8 cellular contexts compared by ENCODE assay signal in genomic region chr1:1729116-1729816, GRCh38. TPM values are rescaled to one million over a fixed set of nuclear protein-coding genes. Genes with fewer than 3 reads are reported as not detected.
DNase-seq lines count a peak whose midpoint lies in the region; ATAC-seq and TF ChIP-seq lines count a peak whose summit lies in the region.
"Not testable (repeated sequence)": the region's sequence is repeated elsewhere in the genome, so short reads cannot be mapped to it uniquely, and the experiment has no call there.

No MANE protein-coding gene starts in this region.

- H2AK9ac ChIP-seq in IMR-90 (replicated peaks; ENCODE audit: low read depth, low read length, poor library complexity): not testable (repeated sequence)

- DNase-seq in CD14-positive monocyte (ENCODE audit: low spot score); IMR-90; activated CD4-positive, alpha-beta T cell treated with anti-CD3 and anti-CD28 coated beads for 36 hours; activated T-helper 1 cell treated with anti-CD3 and anti-CD28 coated beads, Interleukin-12 subunit alpha, Interleukin-12 subunit beta, Interleukin-2, Interleukin-4 antibody, amounts not matched to agents 30 ng/mL and 10 ng/mL and 1 ng/mL, durations not matched to agents 14 hours and 24 hours and 36 hours (ENCODE audit: low spot score); chondrocyte (ENCODE audit: low spot score); hepatocyte (ENCODE audit: low spot score); osteoblast (ENCODE audit: insufficient read length, low spot score, missing footprints): not testable (repeated sequence)
- peak; percentile 29 to 71 for DNase-seq in suprapubic skin (ENCODE audit: low spot score in 2 of 2)

- not testable (repeated sequence) for H4K8ac ChIP-seq in IMR-90 (ENCODE audit: low read depth in 2 of 2, low read length in 2 of 2)

- POLR2A ChIA-PET in IMR-90 (lab: Charles Lee; ENCODE audit: unreplicated experiment): not testable (repeated sequence)
- POLR2A ChIA-PET in activated CD4-positive, alpha-beta T cell treated with anti-CD3 and anti-CD28 coated beads for 36 hours (lab: Charles Lee): interaction anchor here (0.6 kb wide), 1 partner anchor 232 kb away, joined by 3 read pairs; no protein-coding TSS in a partner anchor

- H3K27ac ChIP-seq in IMR-90 (ENCODE audit: insufficient read depth, low read length) (peak overlapping the region; percentile 96; the same call in 1 of the 2 replicates), hepatocyte (peak overlapping the region; percentile 79), osteoblast (ENCODE audit: low read depth, low read length) (peak overlapping the region; percentile 73)
- H3K27ac ChIP-seq in suprapubic skin: not testable (repeated sequence)

- H3K27ac Mint-ChIP-seq in CD14-positive monocyte: peak overlapping the region in 6 of 7 donors; percentile 12 to 76 (median 56)
- peak overlapping the region; percentile 10 for H3K27ac Mint-ChIP-seq in activated CD4-positive, alpha-beta T cell treated with anti-CD3 and anti-CD28 coated beads for 36 hours
- peak overlapping the region; percentile 90 for H3K27ac Mint-ChIP-seq in activated T-helper 1 cell treated with anti-CD3 and anti-CD28 coated beads, Interleukin-12 subunit alpha, Interleukin-12 subunit beta, Interleukin-2, Interleukin-4 antibody, amounts not matched to agents 30 ng/mL and 10 ng/mL and 1 ng/mL, durations not matched to agents 14 hours and 24 hours and 36 hours
- peak overlapping the region; percentile 54 for H3K27ac Mint-ChIP-seq in chondrocyte (ENCODE audit: unreplicated experiment)

- not testable (repeated sequence) for BruUV-seq in IMR-90 (replicated peaks; lab: Mats Ljungman, UMichigan)

- H2AFZ ChIP-seq in IMR-90 (replicated peaks; ENCODE audit: low read length, poor library complexity); hepatocyte; osteoblast (ENCODE audit: low read length): not testable (repeated sequence)

- TF ChIP-seq RAD21 in IMR-90 (IDR thresholded peaks at IDR 0.05; ENCODE audit: low read length): not testable (repeated sequence)

- intact Hi-C loops in CD14-positive monocyte (cut with micrococcal nuclease); IMR-90 (cut with micrococcal nuclease); activated CD4-positive, alpha-beta T cell treated with anti-CD3 and anti-CD28 coated beads for 36 hours (cut with DNase I, micrococcal nuclease): not testable (repeated sequence)
- intact Hi-C loops in activated T-helper 1 cell treated with anti-CD3 and anti-CD28 coated beads, Interleukin-12 subunit alpha, Interleukin-12 subunit beta, Interleukin-2, Interleukin-4 antibody, amounts not matched to agents 30 ng/mL and 10 ng/mL and 1 ng/mL, durations not matched to agents 14 hours and 24 hours and 36 hours (cut with micrococcal nuclease): loop anchor here (10.0 kb wide), 1 partner anchor 114 kb away; the partner anchor contains the start of gene MIB2

- not testable (repeated sequence) for H3K4me1 Mint-ChIP-seq in CD14-positive monocyte; chondrocyte (ENCODE audit: low read depth)
- peaks cover 10% of the 10 kb centered on the region for H3K4me1 Mint-ChIP-seq in activated CD4-positive, alpha-beta T cell treated with anti-CD3 and anti-CD28 coated beads for 36 hours
- H3K4me1 Mint-ChIP-seq in activated T-helper 1 cell treated with anti-CD3 and anti-CD28 coated beads, Interleukin-12 subunit alpha, Interleukin-12 subunit beta, Interleukin-2, Interleukin-4 antibody, amounts not matched to agents 30 ng/mL and 10 ng/mL and 1 ng/mL, durations not matched to agents 14 hours and 24 hours and 36 hours (ENCODE audit: low read depth): peaks cover 14% of the 10 kb centered on the region

- not testable (repeated sequence) for H3K27me3 ChIP-seq in IMR-90 (ENCODE audit: control insufficient read depth, insufficient read depth, low read length); hepatocyte; osteoblast (ENCODE audit: insufficient read depth, low read length); suprapubic skin

- no CpG with 5 or more reads among the region's 18 CpGs for WGBS in IMR-90 (ENCODE audit: extremely low coverage in 2 of 2, insufficient read length in 1 of 2), 2 experiments
- 91% methylated on average over 15 of the region's 18 CpGs for WGBS in hepatocyte (ENCODE audit: low lambda C conversion rate, missing lambda C conversion rate)
- 91% methylated on average over 11 of the region's 18 CpGs for WGBS in suprapubic skin

- not testable (repeated sequence) for H3K9me3 ChIP-seq in IMR-90 (ENCODE audit: control insufficient read depth, insufficient read depth, low read length); hepatocyte (ENCODE audit: low read depth); osteoblast (ENCODE audit: low read depth, low read length); suprapubic skin

- dilution Hi-C loops in IMR-90 (cut with HindIII; ENCODE audit: low sequenced_read_pairs, unreplicated experiment): not testable (repeated sequence)

- not testable (repeated sequence) for H3K23ac ChIP-seq in IMR-90 (ENCODE audit: low read depth, low read length)

- H3K4me2 ChIP-seq in IMR-90 (ENCODE audit: low read depth, low read length); hepatocyte: not testable (repeated sequence)
- peak overlapping the region; percentile 53 for H3K4me2 ChIP-seq in osteoblast (ENCODE audit: insufficient read depth, low read length)

- not testable (repeated sequence) for H2BK5ac ChIP-seq in IMR-90 (ENCODE audit: low read depth, low read length, poor library complexity, severe bottlenecking)

- H3K36me3 Mint-ChIP-seq in CD14-positive monocyte (peaks cover 20 to 46% of the 10 kb centered on the region in 2 donors), chondrocyte (ENCODE audit: low read depth) (peaks cover 13% of the 10 kb centered on the region)
- not testable (repeated sequence) for H3K36me3 Mint-ChIP-seq in activated CD4-positive, alpha-beta T cell treated with anti-CD3 and anti-CD28 coated beads for 36 hours (ENCODE audit: low read depth)
- H3K36me3 Mint-ChIP-seq in activated T-helper 1 cell treated with anti-CD3 and anti-CD28 coated beads, Interleukin-12 subunit alpha, Interleukin-12 subunit beta, Interleukin-2, Interleukin-4 antibody, amounts not matched to agents 30 ng/mL and 10 ng/mL and 1 ng/mL, durations not matched to agents 14 hours and 24 hours and 36 hours (ENCODE audit: low read depth): peaks cover 20% of the 10 kb centered on the region

- H3K56ac ChIP-seq in IMR-90 (ENCODE audit: extremely low read depth, insufficient read depth, low read length): not testable (repeated sequence)

- ATAC-seq in IMR-90 (ENCODE audit: low read depth); activated CD4-positive, alpha-beta T cell treated with anti-CD3 and anti-CD28 coated beads for 36 hours: not testable (repeated sequence)

- TF ChIP-seq CTCF in CD14-positive monocyte (IDR thresholded peaks at IDR 0.05); IMR-90 (conservative IDR thresholded peaks at IDR 0.05; ENCODE audit: low read depth, low read length); chondrocyte (IDR thresholded peaks at IDR 0.05); hepatocyte (IDR thresholded peaks at IDR 0.05; ENCODE audit: poor library complexity); osteoblast (IDR thresholded peaks at IDR 0.05; ENCODE audit: extremely low read depth, low read depth, low read length); suprapubic skin (IDR thresholded peaks at IDR 0.05): not testable (repeated sequence)

- not testable (repeated sequence) for H2AK5ac ChIP-seq in IMR-90 (ENCODE audit: low read depth, low read length)

- H3K9me1 ChIP-seq in IMR-90 (ENCODE audit: insufficient read depth, low read length): not testable (repeated sequence)

- H3K9me3 Mint-ChIP-seq in CD14-positive monocyte; activated CD4-positive, alpha-beta T cell treated with anti-CD3 and anti-CD28 coated beads for 36 hours (ENCODE audit: low read depth); activated T-helper 1 cell treated with anti-CD3 and anti-CD28 coated beads, Interleukin-12 subunit alpha, Interleukin-12 subunit beta, Interleukin-2, Interleukin-4 antibody, amounts not matched to agents 30 ng/mL and 10 ng/mL and 1 ng/mL, durations not matched to agents 14 hours and 24 hours and 36 hours; chondrocyte (ENCODE audit: low read depth): not testable (repeated sequence)

- H3K9me2 ChIP-seq in hepatocyte (replicated peaks; ENCODE audit: insufficient read depth): not testable (repeated sequence)

- not testable (repeated sequence) for H3K18ac ChIP-seq in IMR-90 (ENCODE audit: low read depth, low read length)

- H3K4ac ChIP-seq in IMR-90 (ENCODE audit: low read depth, low read length): not testable (repeated sequence)

- in situ Hi-C loops in IMR-90 (cut with MboI; ENCODE audit: low sequenced_read_pairs): not testable (repeated sequence)

- H3K4me3 ChIP-seq in IMR-90 (ENCODE audit: insufficient read depth, low read depth, low read length); hepatocyte; osteoblast (ENCODE audit: insufficient read depth, low read length); suprapubic skin: not testable (repeated sequence)

- not testable (repeated sequence) for H4K20me1 ChIP-seq in IMR-90 (ENCODE audit: insufficient read depth, low read length); hepatocyte (ENCODE audit: insufficient read depth, poor library complexity, severe bottlenecking); osteoblast (ENCODE audit: insufficient read depth, low read length)

- not testable (repeated sequence) for H2BK20ac ChIP-seq in IMR-90 (ENCODE audit: low read depth, low read length)

- H3K79me1 ChIP-seq in IMR-90 (ENCODE audit: low read depth in 1 of 2, low read length in 2 of 2): not testable (repeated sequence)

- TF ChIP-seq EP300 in suprapubic skin (IDR thresholded peaks at IDR 0.05): not testable (repeated sequence)

- H3K79me2 ChIP-seq in hepatocyte; osteoblast (ENCODE audit: insufficient read depth, low read length): not testable (repeated sequence)

- not testable (repeated sequence) for H2BK15ac ChIP-seq in IMR-90 (ENCODE audit: low read depth, low read length)

- H4K5ac ChIP-seq in IMR-90 (ENCODE audit: low read depth, low read length): not testable (repeated sequence)

- CTCF ChIA-PET in IMR-90 (lab: Yijun Ruan, JAX); activated CD4-positive, alpha-beta T cell treated with anti-CD3 and anti-CD28 coated beads for 36 hours (lab: Charles Lee): not testable (repeated sequence)

- not testable (repeated sequence) for H3K4me3 Mint-ChIP-seq in CD14-positive monocyte; activated CD4-positive, alpha-beta T cell treated with anti-CD3 and anti-CD28 coated beads for 36 hours; chondrocyte (ENCODE audit: unreplicated experiment)
- peak overlapping the region; percentile 45 for H3K4me3 Mint-ChIP-seq in activated T-helper 1 cell treated with anti-CD3 and anti-CD28 coated beads, Interleukin-12 subunit alpha, Interleukin-12 subunit beta, Interleukin-2, Interleukin-4 antibody, amounts not matched to agents 30 ng/mL and 10 ng/mL and 1 ng/mL, durations not matched to agents 14 hours and 24 hours and 36 hours

- not testable (repeated sequence) for H2BK120ac ChIP-seq in IMR-90 (ENCODE audit: low read depth, low read length)

- H3K36me3 ChIP-seq in IMR-90 (ENCODE audit: control insufficient read depth, insufficient read depth, low read length): peaks cover 18% of the 10 kb centered on the region
- not testable (repeated sequence) for H3K36me3 ChIP-seq in hepatocyte (replicated peaks; ENCODE audit: insufficient read depth, low read depth); osteoblast (ENCODE audit: insufficient read depth, low read length)
- H3K36me3 ChIP-seq in suprapubic skin: peaks cover 33% of the 10 kb centered on the region

- H3K27me3 Mint-ChIP-seq in CD14-positive monocyte (ENCODE audit: low read depth in 3 of 3); activated CD4-positive, alpha-beta T cell treated with anti-CD3 and anti-CD28 coated beads for 36 hours; activated T-helper 1 cell treated with anti-CD3 and anti-CD28 coated beads, Interleukin-12 subunit alpha, Interleukin-12 subunit beta, Interleukin-2, Interleukin-4 antibody, amounts not matched to agents 30 ng/mL and 10 ng/mL and 1 ng/mL, durations not matched to agents 14 hours and 24 hours and 36 hours (ENCODE audit: insufficient read depth); chondrocyte (ENCODE audit: low read depth): not testable (repeated sequence)

- H3K9ac ChIP-seq in IMR-90 (ENCODE audit: low read depth, low read length): not testable (repeated sequence)

- not testable (repeated sequence) for H4K91ac ChIP-seq in IMR-90 (ENCODE audit: insufficient read depth, low read depth, low read length)

- H3K4me1 ChIP-seq in IMR-90 (ENCODE audit: control insufficient read depth, insufficient read depth, low read length); hepatocyte (ENCODE audit: insufficient read depth); suprapubic skin: not testable (repeated sequence)
- H3K4me1 ChIP-seq in osteoblast (ENCODE audit: insufficient read depth, low read length): peaks cover 15% of the 10 kb centered on the region

- TF ChIP-seq POLR2A in IMR-90 (IDR thresholded peaks at IDR 0.05; ENCODE audit: low read depth, low read length); suprapubic skin (IDR thresholded peaks at IDR 0.05): not testable (repeated sequence)

- not testable (repeated sequence) for H3K14ac ChIP-seq in IMR-90 (replicated peaks; ENCODE audit: low read depth, low read length)

RNA-seq across cellular contexts. Expression of gene CDK11A, which starts 5.1 kb away (rescaled TPM):
- polyA plus RNA-seq in CD14-positive monocyte (10 to 100 TPM in 1 of 2 donors, 1 to 10 TPM in 1; 4.4 to 13.3 TPM), IMR-90 (2012; rRNA removed) (17.1 and 20.0 TPM in 2 replicates), hepatocyte (30.9 and 41.6 TPM in 2 replicates)
- total RNA-seq in IMR-90 (2012; rRNA removed) (1.8 and 5.8 TPM in 2 replicates), chondrocyte (23.8 to 37.8 TPM (median 26.0 TPM) in 3 replicates), hepatocyte (9.2 and 19.5 TPM in 2 replicates), osteoblast (19.4 and 22.1 TPM in 2 replicates), suprapubic skin (100 to 1,000 TPM in 1 of 4 donors, 10 to 100 TPM in 3; 23.6 to 136 (median 53.4) TPM)
- 3.5 and 3.9 TPM in 2 replicates for polyA plus RNA-seq in IMR-90 (2012; cell fraction: cytosol; rRNA removed)
- polyA plus RNA-seq in IMR-90 (2012; cell fraction: nucleus; rRNA removed; ENCODE audit: low replicate concordance): 83.0 and 135 TPM in 2 replicates
- 10 to 100 TPM; 44.3 to 50.5 TPM for total RNA-seq in activated CD4-positive, alpha-beta T cell treated with anti-CD3 and anti-CD28 coated beads for 36 hours
- 74.4 and 81.7 TPM in 2 replicates for total RNA-seq in activated T-helper 1 cell treated with anti-CD3 and anti-CD28 coated beads, Interleukin-12 subunit alpha, Interleukin-12 subunit beta, Interleukin-2, Interleukin-4 antibody, amounts not matched to agents 30 ng/mL and 10 ng/mL and 1 ng/mL, durations not matched to agents 14 hours and 24 hours and 36 hours

RNA-seq across cellular contexts. Expression of gene SLC35E2B, which starts 36.7 kb away (rescaled TPM):
- polyA plus RNA-seq in CD14-positive monocyte (10 to 100 TPM; 12.2 to 17.7 TPM), IMR-90 (2012; rRNA removed) (25.1 and 30.2 TPM in 2 replicates), hepatocyte (27.5 and 29.2 TPM in 2 replicates)
- total RNA-seq in IMR-90 (2012; rRNA removed) (13.9 and 14.9 TPM in 2 replicates), chondrocyte (50.9 to 52.2 TPM (median 51.6 TPM) in 3 replicates), hepatocyte (46.7 and 48.2 TPM in 2 replicates), osteoblast (33.0 and 38.4 TPM in 2 replicates), suprapubic skin (10 to 100 TPM; 34.0 to 59.9 (median 48.8) TPM)
- polyA plus RNA-seq in IMR-90 (2012; cell fraction: cytosol; rRNA removed): 15.3 and 21.7 TPM in 2 replicates
- 52.7 and 65.7 TPM in 2 replicates for polyA plus RNA-seq in IMR-90 (2012; cell fraction: nucleus; rRNA removed; ENCODE audit: low replicate concordance)
- 10 to 100 TPM; 24.2 to 27.6 TPM for total RNA-seq in activated CD4-positive, alpha-beta T cell treated with anti-CD3 and anti-CD28 coated beads for 36 hours
- 40.8 and 41.1 TPM in 2 replicates for total RNA-seq in activated T-helper 1 cell treated with anti-CD3 and anti-CD28 coated beads, Interleukin-12 subunit alpha, Interleukin-12 subunit beta, Interleukin-2, Interleukin-4 antibody, amounts not matched to agents 30 ng/mL and 10 ng/mL and 1 ng/mL, durations not matched to agents 14 hours and 24 hours and 36 hours

RNA-seq across cellular contexts. Expression of gene NADK, which starts 49.0 kb away (rescaled TPM):
- polyA plus RNA-seq in CD14-positive monocyte (100 to 1,000 TPM; 175 to 235 TPM), IMR-90 (2012; rRNA removed) (56.1 and 57.5 TPM in 2 replicates), hepatocyte (57.3 and 68.2 TPM in 2 replicates)
- total RNA-seq in IMR-90 (2012; rRNA removed) (12.5 and 13.6 TPM in 2 replicates), chondrocyte (66.4 to 75.8 TPM (median 68.1 TPM) in 3 replicates), hepatocyte (46.9 and 67.5 TPM in 2 replicates), osteoblast (43.9 and 45.6 TPM in 2 replicates), suprapubic skin (10 to 100 TPM; 55.5 to 78.3 (median 64.1) TPM)
- 34.3 and 43.7 TPM in 2 replicates for polyA plus RNA-seq in IMR-90 (2012; cell fraction: cytosol; rRNA removed)
- 99.9 and 143 TPM in 2 replicates for polyA plus RNA-seq in IMR-90 (2012; cell fraction: nucleus; rRNA removed; ENCODE audit: low replicate concordance)
- total RNA-seq in activated CD4-positive, alpha-beta T cell treated with anti-CD3 and anti-CD28 coated beads for 36 hours: 10 to 100 TPM; 53.1 to 56.2 TPM
- total RNA-seq in activated T-helper 1 cell treated with anti-CD3 and anti-CD28 coated beads, Interleukin-12 subunit alpha, Interleukin-12 subunit beta, Interleukin-2, Interleukin-4 antibody, amounts not matched to agents 30 ng/mL and 10 ng/mL and 1 ng/mL, durations not matched to agents 14 hours and 24 hours and 36 hours: 95.5 and 96.8 TPM in 2 replicates

Comparison
In these comparisons a context has a peak if more than half of its experiments do, and no peak if none do; other contexts are left out.
1. H3K27ac Mint-ChIP-seq: peak in every context shown above with its lines; median percentile 90 in activated T-helper 1 cell treated with anti-CD3 and anti-CD28 coated beads, Interleukin-12 subunit alpha, Interleukin-12 subunit beta, Interleukin-2, Interleukin-4 antibody, amounts not matched to agents 30 ng/mL and 10 ng/mL and 1 ng/mL, durations not matched to agents 14 hours and 24 hours and 36 hours; 56 in CD14-positive monocyte; 54 in chondrocyte; 10 in activated CD4-positive, alpha-beta T cell treated with anti-CD3 and anti-CD28 coated beads for 36 hours.